Comparison of ENCODE assay signal across 15 cellular contexts in genomic region chr1:175150596-175151319, GRCh38. TPM values are rescaled to one million over a fixed set of nuclear protein-coding genes. Genes with fewer than 3 reads are reported as not detected.
DNase-seq lines count a peak whose midpoint lies in the region; ATAC-seq, FAIRE-seq and TF ChIP-seq lines count a peak whose summit lies in the region.
"Had no signal": no experiment of that assay in that cellular context is flagged by ENCODE, and none has a peak within 500 bp of the region (broad histone marks: within the 10 kb centered on the region; RNA-seq: fewer than 3 reads in every experiment).

No MANE protein-coding gene starts in this region.

- intact Hi-C loops in left ventricle myocardium superior (cut with micrococcal nuclease): no loop called here

- no peak for FAIRE-seq in bronchial epithelial cell (lab: Jason Lieb, UNC)

- H3K36me3 ChIP-seq in bronchial epithelial cell (ENCODE audit: control insufficient read depth, insufficient read depth, low read length) (no peaks in the 10 kb centered on the region), smooth muscle cell (ENCODE audit: low read depth) (no peaks in the 10 kb centered on the region)
- H3K36me3 ChIP-seq: right atrium auricular region had no signal

- peaks cover 11% of the 10 kb centered on the region for H3K4me1 Mint-ChIP-seq in T-helper 2 cell treated with Interferon-gamma antibody and Interleukin-4, amounts not matched to agents 5 μg/mL and 100 μg/mL, for 36 hours (ENCODE audit: low read depth)
- peaks cover 6% of the 10 kb centered on the region for H3K4me1 Mint-ChIP-seq in activated CD4-positive, alpha-beta memory T cell treated with anti-CD3 and anti-CD28 coated beads, Interleukin-2, amount 10 ng/mL, durations not matched to agents 7 days and 5 days

- H3K27me3 ChIP-seq in bronchial epithelial cell (ENCODE audit: control insufficient read depth, insufficient read depth, low read length) (peaks cover 4% of the 10 kb centered on the region), smooth muscle cell (ENCODE audit: low read depth) (peaks cover 32% of the 10 kb centered on the region)
- H3K27me3 ChIP-seq: right atrium auricular region had no signal

- DNase-seq in ELR (ENCODE audit: low read depth) (peak; percentile 19), NCI-H226 (peak; percentile 16), bronchial epithelial cell (ENCODE audit: low read depth) (peak; percentile 58), myocyte (ENCODE audit: low read depth) (peak; percentile 35), left ventricle myocardium superior (no peak), smooth muscle cell (lab: John Stamatoyannopoulos, UW; ENCODE audit: unreplicated experiment) (no peak)
- no peak for DNase-seq in T-helper 2 cell treated with Interferon-gamma antibody and Interleukin-4, amounts not matched to agents 5 μg/mL and 100 μg/mL, for 36 hours (ENCODE audit: low spot score)
- no peak for DNase-seq in activated CD4-positive, alpha-beta memory T cell treated with anti-CD3 and anti-CD28 coated beads, Interleukin-2, amount 10 ng/mL, durations not matched to agents 7 days and 5 days
- DNase-seq: activated naive CD8-positive, alpha-beta T cell treated with anti-CD3 and anti-CD28 coated beads, Interleukin-2, amount 50 U/mL, for 24 hours; CD4-positive, alpha-beta memory T cell; cortex of kidney; NCI-H1694 treated with DMSO at 0.1 percent for 48 hours; NCI-H526 treated with DMSO at 0.1 percent for 48 hours; SHP77 had no signal

- ATAC-seq in left ventricle myocardium superior: no peak
- ATAC-seq: activated naive CD8-positive, alpha-beta T cell treated with anti-CD3 and anti-CD28 coated beads, Interleukin-2, amount 50 U/mL, for 24 hours had no signal

- no peaks in the 10 kb centered on the region for H3K79me2 ChIP-seq in smooth muscle cell (ENCODE audit: low read depth)

- H3K27ac Mint-ChIP-seq in T-helper 2 cell treated with Interferon-gamma antibody and Interleukin-4, amounts not matched to agents 5 μg/mL and 100 μg/mL, for 36 hours: no peak overlapping the region
- no peak overlapping the region for H3K27ac Mint-ChIP-seq in activated CD4-positive, alpha-beta memory T cell treated with anti-CD3 and anti-CD28 coated beads, Interleukin-2, amount 10 ng/mL, durations not matched to agents 7 days and 5 days
- H3K27ac Mint-ChIP-seq: activated naive CD8-positive, alpha-beta T cell treated with anti-CD3 and anti-CD28 coated beads, Interleukin-2, amount 50 U/mL, for 24 hours had no signal

- no peaks in the 10 kb centered on the region for H3K36me3 Mint-ChIP-seq in T-helper 2 cell treated with Interferon-gamma antibody and Interleukin-4, amounts not matched to agents 5 μg/mL and 100 μg/mL, for 36 hours (ENCODE audit: low read depth)
- H3K36me3 Mint-ChIP-seq in activated CD4-positive, alpha-beta memory T cell treated with anti-CD3 and anti-CD28 coated beads, Interleukin-2, amount 10 ng/mL, durations not matched to agents 7 days and 5 days (ENCODE audit: low read depth): no peaks in the 10 kb centered on the region
- H3K36me3 Mint-ChIP-seq: CD4-positive, alpha-beta memory T cell had no signal

- CTCF ChIA-PET in activated CD4-positive, alpha-beta memory T cell treated with anti-CD3 and anti-CD28 coated beads, Interleukin-2, amount 10 ng/mL, durations not matched to agents 7 days and 5 days (lab: Charles Lee): interaction anchor here (1.0 to 4.1 kb wide), 22 partner anchors 9 to 223 kb away, joined by 3 to 238 read pairs (median 8); no protein-coding TSS in a partner anchor

- no peak overlapping the region for H2AFZ ChIP-seq in smooth muscle cell (ENCODE audit: low read depth)

- H3K9me3 Mint-ChIP-seq in T-helper 2 cell treated with Interferon-gamma antibody and Interleukin-4, amounts not matched to agents 5 μg/mL and 100 μg/mL, for 36 hours: no peaks in the 10 kb centered on the region
- H3K9me3 Mint-ChIP-seq in activated CD4-positive, alpha-beta memory T cell treated with anti-CD3 and anti-CD28 coated beads, Interleukin-2, amount 10 ng/mL, durations not matched to agents 7 days and 5 days: no peaks in the 10 kb centered on the region
- H3K9me3 Mint-ChIP-seq: activated naive CD8-positive, alpha-beta T cell treated with anti-CD3 and anti-CD28 coated beads, Interleukin-2, amount 50 U/mL, for 24 hours; CD4-positive, alpha-beta memory T cell had no signal

- H3K4me3 ChIP-seq in bronchial epithelial cell (ENCODE audit: low read depth, low read length) (no peak overlapping the region), smooth muscle cell (no peak overlapping the region)
- H3K4me3 ChIP-seq: right atrium auricular region had no signal

- no peaks in the 10 kb centered on the region for H3K4me1 ChIP-seq in smooth muscle cell (ENCODE audit: low read depth)

- no peak overlapping the region for H3K4me3 Mint-ChIP-seq in T-helper 2 cell treated with Interferon-gamma antibody and Interleukin-4, amounts not matched to agents 5 μg/mL and 100 μg/mL, for 36 hours
- H3K4me3 Mint-ChIP-seq in activated CD4-positive, alpha-beta memory T cell treated with anti-CD3 and anti-CD28 coated beads, Interleukin-2, amount 10 ng/mL, durations not matched to agents 7 days and 5 days: no peak overlapping the region
- H3K4me3 Mint-ChIP-seq: activated naive CD8-positive, alpha-beta T cell treated with anti-CD3 and anti-CD28 coated beads, Interleukin-2, amount 50 U/mL, for 24 hours had no signal

- POLR2A ChIA-PET in activated CD4-positive, alpha-beta memory T cell treated with anti-CD3 and anti-CD28 coated beads, Interleukin-2, amount 10 ng/mL, durations not matched to agents 7 days and 5 days (lab: Charles Lee): interaction anchor here (1.3 to 2.1 kb wide), 3 partner anchors 10 to 168 kb away, joined by 3 to 14 read pairs (median 4); no protein-coding TSS in a partner anchor

- H3K9me3 ChIP-seq in smooth muscle cell (replicated peaks; ENCODE audit: low read depth): no peaks in the 10 kb centered on the region
- H3K9me3 ChIP-seq: right atrium auricular region had no signal

- no peaks in the 10 kb centered on the region for H4K20me1 ChIP-seq in smooth muscle cell (ENCODE audit: low read depth)

- TF ChIP-seq CTCF in bronchial epithelial cell (IDR thresholded peaks at IDR 0.05; ENCODE audit: insufficient read depth, low read length, severe bottlenecking) (no peak), smooth muscle cell (IDR thresholded peaks at IDR 0.05; ENCODE audit: borderline replicate concordance, insufficient read depth, poor library complexity, severe bottlenecking) (no peak)

- no peak overlapping the region for H3K9ac ChIP-seq in smooth muscle cell (ENCODE audit: low read depth)

- 79% methylated on average over 9 of the region's 9 CpGs for WGBS in smooth muscle cell (ENCODE audit: low lambda C conversion rate)

- no peak overlapping the region for H3K4me2 ChIP-seq in smooth muscle cell

- peaks cover 47% of the 10 kb centered on the region for H3K27me3 Mint-ChIP-seq in T-helper 2 cell treated with Interferon-gamma antibody and Interleukin-4, amounts not matched to agents 5 μg/mL and 100 μg/mL, for 36 hours (ENCODE audit: low read depth)
- H3K27me3 Mint-ChIP-seq in activated CD4-positive, alpha-beta memory T cell treated with anti-CD3 and anti-CD28 coated beads, Interleukin-2, amount 10 ng/mL, durations not matched to agents 7 days and 5 days: peaks cover 48% of the 10 kb centered on the region

- no peaks in the 10 kb centered on the region for H3F3A ChIP-seq in smooth muscle cell (ENCODE audit: low read depth)

- H3K27ac ChIP-seq in smooth muscle cell (ENCODE audit: low read depth): no peak overlapping the region
- H3K27ac ChIP-seq: right atrium auricular region had no signal

RNA-seq across cellular contexts. Expression of gene KIAA0040, which starts 41.8 kb away (rescaled TPM):
- total RNA-seq in bronchial epithelial cell (2.7 and 3.9 TPM in 2 replicates), myocyte (not detected in 2 replicates), left ventricle myocardium superior (16.9 TPM), smooth muscle cell (7.2 and 8.9 TPM in 2 replicates)
- 0.50 TPM for polyA plus RNA-seq in myocyte (2012)
- total RNA-seq in activated CD4-positive, alpha-beta memory T cell treated with anti-CD3 and anti-CD28 coated beads, Interleukin-2, amount 10 ng/mL, durations not matched to agents 7 days and 5 days: 10 to 100 TPM; 79.4 to 80.2 TPM
- polyA plus RNA-seq in smooth muscle cell: 3.8 and 8.4 TPM in 2 replicates

Comparison
In these comparisons a context has a peak if more than half of its experiments do, and no peak if none do; other contexts are left out.
1. DNase-seq: peak in ELR (single experiment), NCI-H226 (single experiment), bronchial epithelial cell (single experiment) and myocyte (single experiment); none in T-helper 2 cell treated with Interferon-gamma antibody and Interleukin-4, amounts not matched to agents 5 μg/mL and 100 μg/mL, for 36 hours (single experiment), activated CD4-positive, alpha-beta memory T cell treated with anti-CD3 and anti-CD28 coated beads, Interleukin-2, amount 10 ng/mL, durations not matched to agents 7 days and 5 days (single experiment), left ventricle myocardium superior (single experiment) and smooth muscle cell (single experiment).